In genomic region chr4:138898282-138898681, GRCh38 we compare ENCODE assay signal across 11 cellular contexts.
DNase-seq lines count a peak whose midpoint lies in the region; ATAC-seq, FAIRE-seq and TF ChIP-seq lines count a peak whose summit lies in the region.
"Had no signal": no experiment of that assay in that cellular context is flagged by ENCODE, and none has a peak within 500 bp of the region (broad histone marks: within the 10 kb centered on the region; RNA-seq: fewer than 3 reads in every experiment).

No MANE protein-coding gene starts in this region.

- WGBS in endodermal cell (ENCODE audit: insufficient coverage in 1 of 2, insufficient read length in 1 of 2), 2 experiments = 79 to 81% methylated on average over 2 of the region's 2 CpGs
- 43% methylated on average over 2 of the region's 2 CpGs for WGBS in smooth muscle cell (ENCODE audit: low lambda C conversion rate)

- H3K27ac ChIP-seq in left ventricle myocardium inferior (replicated peaks) = peak overlapping the region; percentile 9
- no peak overlapping the region for H3K27ac ChIP-seq in endodermal cell (ENCODE audit: low read depth, low read length)
- H3K27ac ChIP-seq in smooth muscle cell (ENCODE audit: low read depth) = peak overlapping the region; percentile 81
- H3K27ac ChIP-seq: lower lobe of right lung, upper lobe of left lung had no signal

- H3K36me3 Mint-ChIP-seq in endodermal cell (ENCODE audit: low read depth) = no peaks in the 10 kb centered on the region

- H3K4me3 ChIP-seq in left ventricle myocardium inferior (no peak overlapping the region), endodermal cell (ENCODE audit: low read length) (peak overlapping the region; percentile 39), smooth muscle cell (peak overlapping the region; percentile 1)
- H3K4me3 ChIP-seq: lower lobe of right lung, upper lobe of left lung had no signal

- H3K27me3 ChIP-seq in left ventricle myocardium inferior (ENCODE audit: low read depth) (no peaks in the 10 kb centered on the region), endodermal cell (ENCODE audit: control insufficient read depth, insufficient read depth, low read length, poor library complexity, severe bottlenecking) (no peaks in the 10 kb centered on the region), smooth muscle cell (ENCODE audit: low read depth) (no peaks in the 10 kb centered on the region)
- H3K27me3 ChIP-seq: upper lobe of left lung had no signal

- no peaks in the 10 kb centered on the region for H4K20me1 ChIP-seq in smooth muscle cell (ENCODE audit: low read depth)

- H3K4me3 Mint-ChIP-seq in endodermal cell = no peak overlapping the region

- DNase-seq in left ventricle myocardium inferior = no peak
- no peak for DNase-seq in left cardiac atrium
- DNase-seq in NCI-H69 (lab: John Stamatoyannopoulos, UW) = peak; percentile 77
- no peak for DNase-seq in endodermal cell
- DNase-seq in smooth muscle cell (lab: John Stamatoyannopoulos, UW; ENCODE audit: unreplicated experiment) = no peak
- DNase-seq in GM12892 (ENCODE audit: insufficient read length) = no peak
- DNase-seq in NK-92 treated with Interleukin-12 subunit alpha and Interleukin-12 subunit beta, amount 100 ng/mL, for 24 hours (lab: John Stamatoyannopoulos, UW) = no peak
- DNase-seq: lower lobe of right lung, NCI-H524, upper lobe of left lung had no signal

- H2AFZ ChIP-seq in smooth muscle cell (ENCODE audit: low read depth) = no peak overlapping the region

- no peaks in the 10 kb centered on the region for H3K9me3 ChIP-seq in left ventricle myocardium inferior (replicated peaks)
- H3K9me3 ChIP-seq in endodermal cell (ENCODE audit: control insufficient read depth, low read length) = no peaks in the 10 kb centered on the region
- H3K9me3 ChIP-seq in smooth muscle cell (replicated peaks; ENCODE audit: low read depth) = no peaks in the 10 kb centered on the region
- H3K9me3 ChIP-seq: lower lobe of right lung, upper lobe of left lung had no signal

- H3K9ac ChIP-seq in endodermal cell (ENCODE audit: extremely low read depth, low read length, poor library complexity, severe bottlenecking) = peak overlapping the region; percentile 22
- peak overlapping the region; percentile 48 for H3K9ac ChIP-seq in smooth muscle cell (ENCODE audit: low read depth)

- H3K9me3 Mint-ChIP-seq in endodermal cell = no peaks in the 10 kb centered on the region

- no peak for ATAC-seq in left cardiac atrium
- no peak for ATAC-seq in HG03097 (IDR thresholded peaks at IDR 0.05; ENCODE audit: low FRiP score, unreplicated experiment)

- intact Hi-C loops in left ventricle myocardium inferior (cut with micrococcal nuclease) (no loop called here), left cardiac atrium (cut with DNase I) (no loop called here)

- H3K79me2 ChIP-seq in smooth muscle cell (ENCODE audit: low read depth) = no peaks in the 10 kb centered on the region

- TF ChIP-seq CTCF in left ventricle myocardium inferior (IDR thresholded peaks at IDR 0.05; ENCODE audit: borderline replicate concordance) = no peak
- TF ChIP-seq CTCF in endodermal cell (conservative IDR thresholded peaks at IDR 0.05) = no peak
- TF ChIP-seq CTCF in smooth muscle cell (IDR thresholded peaks at IDR 0.05; ENCODE audit: borderline replicate concordance, insufficient read depth, poor library complexity, severe bottlenecking) = no peak

- H3K4me2 ChIP-seq in smooth muscle cell = peak overlapping the region; percentile 77

- no peaks in the 10 kb centered on the region for H3F3A ChIP-seq in smooth muscle cell (ENCODE audit: low read depth)

- H3K4me1 ChIP-seq in left ventricle myocardium inferior (peaks cover 19% of the 10 kb centered on the region), endodermal cell (ENCODE audit: control insufficient read depth, insufficient read depth, low read length) (peaks cover 7% of the 10 kb centered on the region), smooth muscle cell (ENCODE audit: low read depth) (no peaks in the 10 kb centered on the region)

- FAIRE-seq in GM12892 (lab: Jason Lieb, UNC) = no peak

- no peak for TF ChIP-seq POLR2A in GM12892 (IDR thresholded peaks at IDR 0.05; ENCODE audit: low read depth, low read length)

- peaks cover 36% of the 10 kb centered on the region for H3K4me1 Mint-ChIP-seq in endodermal cell

- H3K36me3 ChIP-seq in left ventricle myocardium inferior (no peaks in the 10 kb centered on the region), endodermal cell (ENCODE audit: control insufficient read depth, insufficient read depth, low read length) (no peaks in the 10 kb centered on the region), smooth muscle cell (ENCODE audit: low read depth) (no peaks in the 10 kb centered on the region)
- H3K36me3 ChIP-seq: lower lobe of right lung, upper lobe of left lung had no signal

- H3K27ac Mint-ChIP-seq in endodermal cell = peak overlapping the region; percentile 49

- H3K27me3 Mint-ChIP-seq in endodermal cell (ENCODE audit: insufficient read depth) = no peaks in the 10 kb centered on the region
